ENCODE assay signal across 9 cellular contexts in genomic region chr19:35213678-35214632, GRCh38. TPM values are rescaled to one million over a fixed set of nuclear protein-coding genes. Genes with fewer than 3 reads are reported as not detected.
DNase-seq lines count a peak whose midpoint lies in the region; ATAC-seq, FAIRE-seq and TF ChIP-seq lines count a peak whose summit lies in the region.
"Had no signal": no experiment of that assay in that cellular context is flagged by ENCODE, and none has a peak within 500 bp of the region (broad histone marks: within the 10 kb centered on the region; RNA-seq: fewer than 3 reads in every experiment).

No MANE protein-coding gene starts in this region.

- peaks cover 4% of the 10 kb centered on the region for H3K9me3 Mint-ChIP-seq in activated CD8-positive, alpha-beta T cell treated with anti-CD3 and anti-CD28 coated beads, Interleukin-2, amount 10 ng/mL, durations not matched to agents 7 days and 5 days (ENCODE audit: insufficient read depth)

- peaks cover 2 to 4% of the 10 kb centered on the region in 2 experiments for H3K27me3 ChIP-seq in endothelial cell of umbilical vein (ENCODE audit: control insufficient read depth in 2 of 2, insufficient read depth in 2 of 2, low read length in 2 of 2)

- H3K36me3 Mint-ChIP-seq in activated CD8-positive, alpha-beta T cell treated with anti-CD3 and anti-CD28 coated beads, Interleukin-2, amount 10 ng/mL, durations not matched to agents 7 days and 5 days (ENCODE audit: low read depth): peaks cover 6% of the 10 kb centered on the region

- POLR2A ChIA-PET in activated CD8-positive, alpha-beta T cell treated with anti-CD3 and anti-CD28 coated beads, Interleukin-2, amount 10 ng/mL, durations not matched to agents 7 days and 5 days (lab: Charles Lee): interaction anchor here (0.8 kb wide), 1 partner anchor 47 kb away, joined by 3 read pairs; no protein-coding TSS in a partner anchor
- POLR2A ChIA-PET in endothelial cell of umbilical vein (lab: Charles Lee): no interaction called here

- no peak for TF ChIP-seq CTCF in endothelial cell of umbilical vein (IDR thresholded peaks at IDR 0.05; ENCODE audit: extremely low read depth in 1 of 2, insufficient read depth in 1 of 2, low read depth in 1 of 2, low read length in 2 of 2)

- H3K27ac Mint-ChIP-seq in activated CD8-positive, alpha-beta T cell treated with anti-CD3 and anti-CD28 coated beads, Interleukin-2, amount 10 ng/mL, durations not matched to agents 7 days and 5 days: peak overlapping the region; percentile 95

- CTCF ChIA-PET in activated CD8-positive, alpha-beta T cell treated with anti-CD3 and anti-CD28 coated beads, Interleukin-2, amount 10 ng/mL, durations not matched to agents 7 days and 5 days (lab: Charles Lee): interaction anchor here (0.7 to 6.6 kb wide), 3 partner anchors 11 to 72 kb away, joined by 3 to 64 read pairs (median 5); partner anchors contain the start of gene FXYD7
- CTCF ChIA-PET in endothelial cell of umbilical vein (lab: Charles Lee): no interaction called here

- no peaks in the 10 kb centered on the region for H3K9me1 ChIP-seq in endothelial cell of umbilical vein (replicated peaks; ENCODE audit: control insufficient read depth, extremely low read depth, insufficient read depth, low read length)

- BruUV-seq in endothelial cell of umbilical vein (replicated peaks; lab: Mats Ljungman, UMichigan): no TSS peak

- TF ChIP-seq POLR2A in GM12892 (IDR thresholded peaks at IDR 0.05; ENCODE audit: low read depth, low read length) (no peak), endothelial cell of umbilical vein (IDR thresholded peaks at IDR 0.05; ENCODE audit: low read depth, low read length) (no peak)

- H3K79me2 ChIP-seq in endothelial cell of umbilical vein (ENCODE audit: control insufficient read depth, insufficient read depth, low read length): no peaks in the 10 kb centered on the region

- no peak overlapping the region for H3K9ac ChIP-seq in endothelial cell of umbilical vein (replicated peaks; ENCODE audit: extremely low read depth, insufficient read depth, low read length)

- ATAC-seq in HG03139 (IDR thresholded peaks at IDR 0.05; ENCODE audit: unreplicated experiment): peak; percentile 50
- ATAC-seq in activated CD8-positive, alpha-beta T cell treated with anti-CD3 and anti-CD28 coated beads, Interleukin-2, amount 10 ng/mL, durations not matched to agents 7 days and 5 days: peak; percentile 34
- no peak for ATAC-seq in HG03520 (IDR thresholded peaks at IDR 0.05; ENCODE audit: unreplicated experiment)

- FAIRE-seq in GM12892 (lab: Jason Lieb, UNC): peak; percentile 90
- FAIRE-seq in endothelial cell of umbilical vein (lab: Jason Lieb, UNC): peak; percentile 97

- H3K9me3 ChIP-seq in endothelial cell of umbilical vein (replicated peaks; ENCODE audit: control insufficient read depth, insufficient read depth, low read length): no peaks in the 10 kb centered on the region

- no peaks in the 10 kb centered on the region for H4K20me1 ChIP-seq in endothelial cell of umbilical vein (replicated peaks; ENCODE audit: control insufficient read depth, extremely low read depth, insufficient read depth, low read length)

- dilution Hi-C loops in endothelial cell of umbilical vein (cut with MboI; ENCODE audit: extremely low pct_ligation_motif_present, low sequenced_read_pairs): no loop called here

- intact Hi-C loops in endothelial cell of umbilical vein (cut with micrococcal nuclease): loop anchor here (1.0 to 5.0 kb wide), 3 partner anchors 53 to 147 kb away; partner anchors contain the start of genes FXYD5 and USF2

- peaks cover 16% of the 10 kb centered on the region for H3K4me1 ChIP-seq in endothelial cell of umbilical vein (ENCODE audit: control insufficient read depth, extremely low read depth, insufficient read depth, low read length)

- H3K27ac ChIP-seq in endothelial cell of umbilical vein (ENCODE audit: insufficient read depth, low read depth, low read length): no peak overlapping the region

- DNase-seq in GM12892 (ENCODE audit: insufficient read length): no peak
- DNase-seq in NCI-H524 treated with DMSO at 0.1 percent for 48 hours (lab: John Stamatoyannopoulos, UW): peak; percentile 12
- peak; percentile 82 for DNase-seq in activated CD8-positive, alpha-beta T cell treated with anti-CD3 and anti-CD28 coated beads, Interleukin-2, amount 10 ng/mL, durations not matched to agents 7 days and 5 days
- DNase-seq in endothelial cell of umbilical vein (ENCODE audit: low read depth, low spot score): peak; percentile 96
- peak; percentile 59 for DNase-seq in pons (ENCODE audit: low spot score)
- DNase-seq in ureter (ENCODE audit: low spot score): peak; percentile 90

- peak overlapping the region; percentile 22 for H3K4me3 Mint-ChIP-seq in activated CD8-positive, alpha-beta T cell treated with anti-CD3 and anti-CD28 coated beads, Interleukin-2, amount 10 ng/mL, durations not matched to agents 7 days and 5 days

- no peaks in the 10 kb centered on the region for H3K36me3 ChIP-seq in endothelial cell of umbilical vein (ENCODE audit: control insufficient read depth in 2 of 2, extremely low read depth in 1 of 2, insufficient read depth in 2 of 2, low read length in 2 of 2)

- peaks cover 77% of the 10 kb centered on the region for H3K4me1 Mint-ChIP-seq in activated CD8-positive, alpha-beta T cell treated with anti-CD3 and anti-CD28 coated beads, Interleukin-2, amount 10 ng/mL, durations not matched to agents 7 days and 5 days (ENCODE audit: low read depth)

- H2AFZ ChIP-seq in endothelial cell of umbilical vein (ENCODE audit: low read depth, low read length): no peak overlapping the region

- H3K4me2 ChIP-seq in endothelial cell of umbilical vein (ENCODE audit: insufficient read depth, low read length): no peak overlapping the region

- H3K27me3 Mint-ChIP-seq in activated CD8-positive, alpha-beta T cell treated with anti-CD3 and anti-CD28 coated beads, Interleukin-2, amount 10 ng/mL, durations not matched to agents 7 days and 5 days (ENCODE audit: low read depth): no peaks in the 10 kb centered on the region

- no peak overlapping the region for H3K4me3 ChIP-seq in endothelial cell of umbilical vein (replicated peaks in 1 of 3; ENCODE audit: insufficient read depth in 1 of 3, low read depth in 1 of 3, low read length in 3 of 3)

TF ChIP-seq in endothelial cell of umbilical vein, 7 proteins besides CTCF, POLR2A, EP300 and RAD21 (continues in another document):
- no peak for TF ChIP-seq MYC (IDR thresholded peaks at IDR 0.05; ENCODE audit: low read depth, low read length)
- peak; percentile 47 for TF ChIP-seq FOS (IDR thresholded peaks at IDR 0.05; ENCODE audit: borderline replicate concordance, insufficient read depth, low read length)
- peak; percentile 61 for TF ChIP-seq JUN (IDR thresholded peaks at IDR 0.05; ENCODE audit: borderline replicate concordance, insufficient read depth, insufficient read length, low read depth)

RNA-seq across cellular contexts. Expression of gene FAM187B, which starts 14.6 kb away (rescaled TPM):
- not detected for polyA plus RNA-seq in GM12892 (2012; ENCODE audit: missing spikeins)
- not detected for total RNA-seq in activated CD8-positive, alpha-beta T cell treated with anti-CD3 and anti-CD28 coated beads, Interleukin-2, amount 10 ng/mL, durations not matched to agents 7 days and 5 days
- total RNA-seq in endothelial cell of umbilical vein (not detected in 2 replicates), ureter (not detected)
- polyA plus RNA-seq in endothelial cell of umbilical vein: not detected in 2 replicates
- polyA plus RNA-seq in endothelial cell of umbilical vein (2011; cell fraction: cytosol; rRNA removed): not detected in 2 replicates
- not detected in 2 replicates for polyA plus RNA-seq in endothelial cell of umbilical vein (2011; cell fraction: nucleus; rRNA removed)
- not detected in 2 replicates for polyA plus RNA-seq in endothelial cell of umbilical vein (2012)
- polyA minus RNA-seq in endothelial cell of umbilical vein: not detected in 2 replicates
- polyA minus RNA-seq in endothelial cell of umbilical vein (2011; cell fraction: cytosol; rRNA and poly(A)+ RNA removed): not detected
- not detected in 2 replicates for polyA minus RNA-seq in endothelial cell of umbilical vein (2011; cell fraction: nucleus; rRNA and poly(A)+ RNA removed)
- total RNA-seq: epithelial cell of proximal tubule had no signal

RNA-seq across cellular contexts. Expression of gene LSR, which starts 34.8 kb away (rescaled TPM):
- 12.7 TPM for polyA plus RNA-seq in GM12892 (2012; ENCODE audit: missing spikeins)
- 10 to 100 TPM; 25.5 to 25.9 TPM for total RNA-seq in activated CD8-positive, alpha-beta T cell treated with anti-CD3 and anti-CD28 coated beads, Interleukin-2, amount 10 ng/mL, durations not matched to agents 7 days and 5 days
- 0.74 and 1.0 TPM in 2 replicates for total RNA-seq in endothelial cell of umbilical vein
- 0.76 and 0.94 TPM in 2 replicates for polyA plus RNA-seq in endothelial cell of umbilical vein
- polyA plus RNA-seq in endothelial cell of umbilical vein (2011; cell fraction: cytosol; rRNA removed): 0.43 and 0.58 TPM in 2 replicates
- 0.12 and 0.20 TPM in 2 replicates for polyA plus RNA-seq in endothelial cell of umbilical vein (2011; cell fraction: nucleus; rRNA removed)
- 0.37 and 0.71 TPM in 2 replicates for polyA plus RNA-seq in endothelial cell of umbilical vein (2012)
- polyA minus RNA-seq in endothelial cell of umbilical vein: 0.22 and 0.47 TPM in 2 replicates
- polyA minus RNA-seq in endothelial cell of umbilical vein (2011; cell fraction: cytosol; rRNA and poly(A)+ RNA removed): 45.3 TPM
- 0.34 TPM in 1 of 2 replicates, not detected in the other for polyA minus RNA-seq in endothelial cell of umbilical vein (2011; cell fraction: nucleus; rRNA and poly(A)+ RNA removed)
- total RNA-seq in ureter: 55.2 TPM

RNA-seq across cellular contexts. Expression of gene USF2, which starts 54.8 kb away (rescaled TPM):
- 122 TPM for polyA plus RNA-seq in GM12892 (2012; ENCODE audit: missing spikeins)
- total RNA-seq in activated CD8-positive, alpha-beta T cell treated with anti-CD3 and anti-CD28 coated beads, Interleukin-2, amount 10 ng/mL, durations not matched to agents 7 days and 5 days: 100 to 1,000 TPM; 125 to 138 TPM
- total RNA-seq in endothelial cell of umbilical vein: 76.8 and 85.8 TPM in 2 replicates
- polyA plus RNA-seq in endothelial cell of umbilical vein: 75.0 and 80.5 TPM in 2 replicates
- polyA plus RNA-seq in endothelial cell of umbilical vein (2011; cell fraction: cytosol; rRNA removed): 53.8 and 74.8 TPM in 2 replicates
- polyA plus RNA-seq in endothelial cell of umbilical vein (2011; cell fraction: nucleus; rRNA removed): 115 and 123 TPM in 2 replicates
- 61.5 and 72.4 TPM in 2 replicates for polyA plus RNA-seq in endothelial cell of umbilical vein (2012)
- polyA minus RNA-seq in endothelial cell of umbilical vein: 39.8 and 71.2 TPM in 2 replicates
- polyA minus RNA-seq in endothelial cell of umbilical vein (2011; cell fraction: cytosol; rRNA and poly(A)+ RNA removed): 63.2 TPM
- polyA minus RNA-seq in endothelial cell of umbilical vein (2011; cell fraction: nucleus; rRNA and poly(A)+ RNA removed): 24.9 and 34.6 TPM in 2 replicates
- 113 TPM for total RNA-seq in ureter

RNA-seq across cellular contexts. Expression of gene FXYD5, which starts 59.4 kb away (rescaled TPM):
- 48.8 TPM for polyA plus RNA-seq in GM12892 (2012; ENCODE audit: missing spikeins)
- total RNA-seq in activated CD8-positive, alpha-beta T cell treated with anti-CD3 and anti-CD28 coated beads, Interleukin-2, amount 10 ng/mL, durations not matched to agents 7 days and 5 days: 100 to 1,000 TPM; 338 to 384 TPM
- total RNA-seq in endothelial cell of umbilical vein: 219 and 223 TPM in 2 replicates
- polyA plus RNA-seq in endothelial cell of umbilical vein: 290 and 387 TPM in 2 replicates
- polyA plus RNA-seq in endothelial cell of umbilical vein (2011; cell fraction: cytosol; rRNA removed): 320 and 328 TPM in 2 replicates
- 102 and 116 TPM in 2 replicates for polyA plus RNA-seq in endothelial cell of umbilical vein (2011; cell fraction: nucleus; rRNA removed)
- 278 and 370 TPM in 2 replicates for polyA plus RNA-seq in endothelial cell of umbilical vein (2012)
- polyA minus RNA-seq in endothelial cell of umbilical vein: 161 and 173 TPM in 2 replicates
- 97.0 TPM for polyA minus RNA-seq in endothelial cell of umbilical vein (2011; cell fraction: cytosol; rRNA and poly(A)+ RNA removed)
- polyA minus RNA-seq in endothelial cell of umbilical vein (2011; cell fraction: nucleus; rRNA and poly(A)+ RNA removed): 58.1 and 58.4 TPM in 2 replicates
- total RNA-seq in ureter: 136 TPM

Comparison
In these comparisons a context has a peak if more than half of its experiments do, and no peak if none do; other contexts are left out.
1. RNA of gene LSR, which starts 34.8 kb away (total RNA-seq): 55.2 TPM in ureter (single experiment) and 25.5 to 25.9 TPM in activated CD8-positive, alpha-beta T cell treated with anti-CD3 and anti-CD28 coated beads, Interleukin-2, amount 10 ng/mL, durations not matched to agents 7 days and 5 days; 0.74 to 1.0 TPM in endothelial cell of umbilical vein; every median in the first group is over 10 times any median in the second.